ENCODE assay signal across 20 cellular contexts in genomic region chr1:161257109-161257508, GRCh38. TPM values are rescaled to one million over a fixed set of nuclear protein-coding genes. Genes with fewer than 3 reads are reported as not detected.
"Had no signal": no experiment of that assay in that cellular context is flagged by ENCODE, and none has a peak within 500 bp of the region (broad histone marks: within the 10 kb centered on the region; RNA-seq: fewer than 3 reads in every experiment).

No MANE protein-coding gene starts in this region.

RNA-seq across cellular contexts. Expression of gene PCP4L1, which starts 1.4 kb away (rescaled TPM):
- total RNA-seq: naive thymus-derived CD8-positive, alpha-beta T cell; osteocyte had no signal
- polyA plus RNA-seq: immature natural killer cell; naive thymus-derived CD8-positive, alpha-beta T cell had no signal

RNA-seq across cellular contexts. Expression of gene NR1I3, which starts 19.1 kb away (rescaled TPM):
- total RNA-seq: kidney; left lung; lower lobe of right lung; mammary epithelial cell; mucosa of gallbladder; naive thymus-derived CD8-positive, alpha-beta T cell; neural crest cell; osteocyte; posterior vena cava; psoas muscle; sigmoid colon; spleen; tibial nerve; upper lobe of left lung; urinary bladder; vagina had no signal
- polyA plus RNA-seq: immature natural killer cell, mammary epithelial cell had no signal

RNA-seq across cellular contexts. Expression of gene APOA2, which starts 33.7 kb away (rescaled TPM):
- total RNA-seq: kidney; left colon; left lung; lower lobe of right lung; mammary epithelial cell; naive thymus-derived CD8-positive, alpha-beta T cell; neural crest cell; occipital lobe; osteocyte; posterior vena cava; sigmoid colon; spleen; temporal lobe; tibial nerve; urinary bladder; vagina had no signal
- polyA plus RNA-seq: immature natural killer cell; mammary epithelial cell; naive thymus-derived CD8-positive, alpha-beta T cell; psoas muscle had no signal

RNA-seq across cellular contexts. Expression of gene FCER1G, which starts 42.0 kb away (rescaled TPM):
- total RNA-seq: osteocyte had no signal
